In genomic region chr7:85583225-85583672, GRCh38 we compare ENCODE assay signal across 25 cellular contexts.
"Had no signal": no experiment of that assay in that cellular context is flagged by ENCODE, and none has a peak within 500 bp of the region (broad histone marks: within the 10 kb centered on the region; RNA-seq: fewer than 3 reads in every experiment).

No MANE protein-coding gene starts in this region.

- H3K4me2 ChIP-seq: hepatocyte had no signal

- H3K4me3 ChIP-seq: hepatocyte, left ventricle myocardium inferior, lung, mucosa of descending colon, pancreas, prostate gland, skin epidermis, suprapubic skin, thoracic aorta, tibial artery, upper lobe of right lung had no signal

- H3K79me2 ChIP-seq: hepatocyte had no signal

- H2AFZ ChIP-seq: hepatocyte had no signal

- H3K36me3 ChIP-seq: left ventricle myocardium inferior, pancreas, prostate gland, suprapubic skin, thoracic aorta, tibial artery, upper lobe of right lung had no signal

- H3K4me1 ChIP-seq: left ventricle myocardium inferior, pancreas, prostate gland, suprapubic skin, tibial artery, upper lobe of right lung had no signal

- H3K27me3 ChIP-seq: hepatocyte, suprapubic skin, tibial artery, upper lobe of right lung had no signal

- H3K27ac ChIP-seq: hepatocyte, left ventricle myocardium inferior, pancreas, prostate gland, skin epidermis, suprapubic skin, thoracic aorta, tibial artery, upper lobe of right lung had no signal

- DNase-seq: islet precursor cell; left ventricle myocardium inferior; mesendoderm; midbrain; mucosa of descending colon; naive thymus-derived CD4-positive, alpha-beta T cell; nucleus accumbens; pancreas; posterior cingulate gyrus; retina; right cardiac atrium; stimulated activated CD4-positive, alpha-beta T cell treated with anti-CD3 and anti-CD28 coated beads, Interleukin-12 subunit alpha, Interleukin-12 subunit beta, amount 100 ng/mL, for 4 hours; stimulated activated CD4-positive, alpha-beta T cell treated with anti-CD3 and anti-CD28 coated beads, Interleukin-15, amount 100 ng/mL, for 24 hours; stimulated activated CD4-positive, alpha-beta T cell treated with anti-CD3 and anti-CD28 coated beads, Interleukin-2, amount 100 ng/mL, for 24 hours; stimulated activated CD4-positive, alpha-beta T cell treated with anti-CD3 and anti-CD28 coated beads, Interleukin-4, amount 100 ng/mL, for 24 hours; stimulated activated naive CD4-positive, alpha-beta T cell; tibial artery; trophoblast cell; upper lobe of right lung had no signal

- H3K9me3 ChIP-seq: left ventricle myocardium inferior, mucosa of descending colon, pancreas, prostate gland, suprapubic skin, thoracic aorta, tibial artery, upper lobe of right lung had no signal
